Comparison of ENCODE assay signal across 17 cellular contexts in the genomic region with DNA sequence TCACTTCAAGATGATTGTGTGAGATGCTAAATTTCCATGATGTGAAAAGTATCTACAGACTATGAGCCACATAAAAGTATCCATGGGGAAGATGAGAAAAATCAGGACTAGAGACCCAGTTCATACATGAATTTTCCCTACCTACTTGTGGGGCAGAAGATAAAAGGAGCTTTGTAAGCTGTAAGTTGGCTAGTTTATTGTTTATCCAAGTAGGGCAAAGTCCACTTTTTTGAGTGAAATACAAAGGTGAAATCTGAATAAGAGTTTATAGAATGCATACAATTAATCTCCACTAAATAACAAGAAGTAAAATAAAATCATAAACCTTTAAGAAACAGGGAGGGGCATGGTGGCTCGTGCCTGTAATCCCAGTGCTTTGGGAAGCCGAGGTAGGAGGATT.
DNase-seq lines count a peak whose midpoint lies in the region; ATAC-seq and TF ChIP-seq lines count a peak whose summit lies in the region.
"Had no signal": no experiment of that assay in that cellular context is flagged by ENCODE, and none has a peak within 500 bp of the region (broad histone marks: within the 10 kb centered on the region; RNA-seq: fewer than 3 reads in every experiment).

No MANE protein-coding gene starts in this region.

- no peaks in the 10 kb centered on the region for H3K36me3 ChIP-seq in mucosa of descending colon (ENCODE audit: low read depth)
- no peaks in the 10 kb centered on the region for H3K36me3 ChIP-seq in colonic mucosa
- H3K36me3 ChIP-seq: BLaER1 had no signal

- TF ChIP-seq CTCF in 22Rv1 (IDR thresholded peaks at IDR 0.05), result no peak
- no peak for TF ChIP-seq CTCF in mucosa of descending colon (IDR thresholded peaks at IDR 0.05)
- TF ChIP-seq CTCF in colonic mucosa (IDR thresholded peaks at IDR 0.05), result no peak
- no peak for TF ChIP-seq CTCF in Calu3 (IDR thresholded peaks at IDR 0.05; ENCODE audit: unreplicated experiment)

- ATAC-seq in left colon (peak; percentile 52), mucosa of descending colon (peak; percentile 34)

- H3K27ac ChIP-seq in 22Rv1 (peak overlapping the region; percentile 52), colonic mucosa (no peak overlapping the region)
- H3K27ac ChIP-seq: BLaER1, C4-2B, GM23248 had no signal

- peaks cover 8% of the 10 kb centered on the region for H3K4me1 Mint-ChIP-seq in Calu3 (ENCODE audit: low read depth, unreplicated experiment)
- H3K4me1 Mint-ChIP-seq: B cell; CD8-positive, alpha-beta memory T cell had no signal

- peak; percentile 47 for DNase-seq in HT-29 (ENCODE audit: low spot score)
- no peak for DNase-seq in left colon
- DNase-seq in mucosa of descending colon, result peak in 1 of 3 donors; percentile 10
- DNase-seq in colonic mucosa, result no peak
- no peak for DNase-seq in Calu3
- DNase-seq: CD4-positive, alpha-beta T cell; CD8-positive, alpha-beta memory T cell; DMS53; DMS79 treated with DMSO at 0.1 percent for 48 hours; GF-D8; GM23248; H7; HCEC 1CT had no signal

- H3K9me3 ChIP-seq in mucosa of descending colon, result no peaks in the 10 kb centered on the region
- H3K9me3 ChIP-seq in colonic mucosa, result no peaks in the 10 kb centered on the region
- H3K9me3 ChIP-seq: BLaER1 had no signal

- H3K4me1 ChIP-seq in mucosa of descending colon (ENCODE audit: low read depth), result peaks cover 7% of the 10 kb centered on the region
- peaks cover 3% of the 10 kb centered on the region for H3K4me1 ChIP-seq in colonic mucosa

- BruUV-seq in Calu3 (replicated peaks; lab: Mats Ljungman, UMichigan), result no TSS peak

- H3K4me3 Mint-ChIP-seq in Calu3 (ENCODE audit: low read depth, unreplicated experiment), result no peak overlapping the region
- H3K4me3 Mint-ChIP-seq: B cell; CD4-positive, alpha-beta T cell; CD8-positive, alpha-beta memory T cell had no signal

- CTCF ChIA-PET in Calu3 (lab: Charles Lee), result interaction anchor here (0.6 to 1.0 kb wide), 2 partner anchors 9 to 10 kb away, joined by 3 to 6 read pairs; no protein-coding TSS in a partner anchor

- no peak overlapping the region for H3K9ac ChIP-seq in colonic mucosa (ENCODE audit: low read depth in 2 of 2, low read length in 2 of 2)
- H3K9ac ChIP-seq: BLaER1, GM23248 had no signal

- intact Hi-C loops in left colon (cut with DNase I, micrococcal nuclease), result no loop called here
- intact Hi-C loops in mucosa of descending colon (cut with DNase I, micrococcal nuclease), result no loop called here
- intact Hi-C loops in colonic mucosa (cut with DNase I), result no loop called here
- intact Hi-C loops in Calu3 (cut with micrococcal nuclease; ENCODE audit: unreplicated experiment), result no loop called here

- H3K36me3 Mint-ChIP-seq in Calu3 (ENCODE audit: insufficient read depth, unreplicated experiment), result no peaks in the 10 kb centered on the region
- H3K36me3 Mint-ChIP-seq: CD8-positive, alpha-beta memory T cell had no signal

- no peak overlapping the region for H3K4me3 ChIP-seq in mucosa of descending colon
- no peak overlapping the region for H3K4me3 ChIP-seq in colonic mucosa
- H3K4me3 ChIP-seq: BLaER1, GM23248 had no signal

- H3K9me3 Mint-ChIP-seq in Calu3 (ENCODE audit: low read depth, unreplicated experiment), result peaks cover 7% of the 10 kb centered on the region

- no peak overlapping the region for H3K27ac Mint-ChIP-seq in Calu3 (ENCODE audit: unreplicated experiment)
- H3K27ac Mint-ChIP-seq: B cell; CD4-positive, alpha-beta T cell; CD8-positive, alpha-beta memory T cell had no signal

- no peaks in the 10 kb centered on the region for H3K27me3 ChIP-seq in colonic mucosa
- H3K27me3 ChIP-seq: BLaER1 had no signal

- peaks cover 4% of the 10 kb centered on the region for H3K27me3 Mint-ChIP-seq in Calu3 (ENCODE audit: unreplicated experiment)
- H3K27me3 Mint-ChIP-seq: B cell; CD4-positive, alpha-beta T cell; CD8-positive, alpha-beta memory T cell had no signal
